8 cellular contexts compared by ENCODE assay signal in the genomic region with DNA sequence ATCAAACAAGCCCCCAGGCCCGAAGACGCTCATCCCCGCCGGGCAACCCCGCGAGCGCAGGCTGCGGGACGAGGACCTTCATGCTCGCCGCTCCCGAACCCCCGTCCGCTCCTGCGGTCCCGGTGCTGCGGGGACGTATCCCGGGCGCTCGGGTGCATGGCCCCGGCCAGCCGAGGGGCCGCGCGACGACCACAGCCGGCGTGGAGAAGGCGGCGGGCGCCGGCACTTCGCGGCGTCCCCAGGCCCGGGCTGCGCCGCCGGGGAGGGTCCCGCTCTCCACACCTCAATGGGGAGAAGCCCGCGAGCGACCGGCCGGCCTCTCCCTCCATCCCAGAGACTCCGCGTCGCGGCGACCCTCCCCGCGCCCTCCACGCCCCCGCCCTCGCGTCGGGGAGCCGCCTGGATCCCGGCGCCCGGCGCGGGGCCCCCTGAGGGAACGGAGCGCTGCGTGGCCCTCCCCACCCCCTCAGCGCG. TPM values are rescaled to one million over a fixed set of nuclear protein-coding genes. Genes with fewer than 3 reads are reported as not detected.
DNase-seq lines count a peak whose midpoint lies in the region; ATAC-seq and TF ChIP-seq lines count a peak whose summit lies in the region.

No MANE protein-coding gene starts in this region.

- intact Hi-C loops in CD4-positive, alpha-beta T cell (cut with DNase I, micrococcal nuclease): loop anchor here in 1 of 2 experiments (1.0 to 2.0 kb wide), 2 partner anchors 65 to 293 kb away; partner anchors contain the start of genes PARK7 and SLC45A1

- DNase-seq in CD4-positive, alpha-beta T cell: peak in 1 of 10 experiments; percentile 4
- DNase-seq in RWPE1 (ENCODE audit: low spot score) (no peak), fibroblast of mammary gland (ENCODE audit: low read depth) (no peak), retina (peak; percentile 73), ureter (ENCODE audit: low spot score) (no peak), Ammon's horn (ENCODE audit: low spot score) (no peak)

- ATAC-seq in CD4-positive, alpha-beta T cell (ENCODE audit: poor library complexity): peak; percentile 9
- ATAC-seq in GM21526 (IDR thresholded peaks at IDR 0.05; ENCODE audit: low FRiP score, unreplicated experiment): peak; percentile 21
- no peak for ATAC-seq in HG02970 (IDR thresholded peaks at IDR 0.05; ENCODE audit: low FRiP score, unreplicated experiment)

- TF ChIP-seq CTCF in CD4-positive, alpha-beta T cell (IDR thresholded peaks at IDR 0.05): no peak
- TF ChIP-seq CTCF in RWPE1 (conservative IDR thresholded peaks at IDR 0.05; ENCODE audit: low read depth) (no peak), fibroblast of mammary gland (conservative IDR thresholded peaks at IDR 0.05; ENCODE audit: control insufficient read depth, insufficient read depth, low read depth, low read length) (no peak)

- H3K9me3 Mint-ChIP-seq in CD4-positive, alpha-beta T cell: no peaks in the 10 kb centered on the region

- no peak overlapping the region for H3K27ac ChIP-seq in CD4-positive, alpha-beta T cell (ENCODE audit: low read depth, low read length)
- H3K27ac ChIP-seq in RWPE1: peak overlapping the region; percentile 85

- peak overlapping the region; percentile 92 for H3K4me3 Mint-ChIP-seq in CD4-positive, alpha-beta T cell

- peaks cover 30% of the 10 kb centered on the region for H3K27me3 Mint-ChIP-seq in CD4-positive, alpha-beta T cell

- POLR2A ChIA-PET in CD4-positive, alpha-beta T cell (lab: Charles Lee): interaction anchor here (0.9 kb wide), 1 partner anchor 11 kb away, joined by 3 read pairs; no protein-coding TSS in a partner anchor
- POLR2A ChIA-PET in RWPE1 (lab: Yijun Ruan, JAX; ENCODE audit: low non-redundant PET): interaction anchor here (0.6 kb wide), 1 partner anchor 21 kb away, joined by 3 read pairs; no protein-coding TSS in a partner anchor

- no peaks in the 10 kb centered on the region for H3K36me3 Mint-ChIP-seq in CD4-positive, alpha-beta T cell (ENCODE audit: low read depth)

- peaks cover 13% of the 10 kb centered on the region for H3K4me1 Mint-ChIP-seq in CD4-positive, alpha-beta T cell (ENCODE audit: low read depth)

- H3K9me3 ChIP-seq in CD4-positive, alpha-beta T cell (ENCODE audit: control insufficient read depth, low read length): no peaks in the 10 kb centered on the region

- H3K27ac Mint-ChIP-seq in CD4-positive, alpha-beta T cell: peak overlapping the region; percentile 48

- peaks cover 14% of the 10 kb centered on the region for H3K27me3 ChIP-seq in CD4-positive, alpha-beta T cell (ENCODE audit: control insufficient read depth, insufficient read depth, low read length)

- CTCF ChIA-PET in CD4-positive, alpha-beta T cell (lab: Charles Lee): no interaction called here
- CTCF ChIA-PET in RWPE1 (lab: Yijun Ruan, JAX): no interaction called here

- H3K4me3 ChIP-seq in fibroblast of mammary gland (ENCODE audit: control insufficient read depth, low read depth, low read length): peak overlapping the region; percentile 96

RNA-seq across cellular contexts. Expression of gene ERRFI1, which starts 0.4 kb away (rescaled TPM):
- 1 to 10 TPM; 3.6 TPM for total RNA-seq in CD4-positive, alpha-beta T cell
- 62.3 TPM for total RNA-seq in ureter

Comparison
In these comparisons a context has a peak if more than half of its experiments do, and no peak if none do; other contexts are left out.
1. RNA of gene ERRFI1, which starts 0.4 kb away (total RNA-seq): 62.3 TPM in ureter (single experiment); 3.6 TPM in CD4-positive, alpha-beta T cell; every median in the first group is over 10 times any median in the second.